10 cellular contexts compared by ENCODE assay signal in the genomic region with DNA sequence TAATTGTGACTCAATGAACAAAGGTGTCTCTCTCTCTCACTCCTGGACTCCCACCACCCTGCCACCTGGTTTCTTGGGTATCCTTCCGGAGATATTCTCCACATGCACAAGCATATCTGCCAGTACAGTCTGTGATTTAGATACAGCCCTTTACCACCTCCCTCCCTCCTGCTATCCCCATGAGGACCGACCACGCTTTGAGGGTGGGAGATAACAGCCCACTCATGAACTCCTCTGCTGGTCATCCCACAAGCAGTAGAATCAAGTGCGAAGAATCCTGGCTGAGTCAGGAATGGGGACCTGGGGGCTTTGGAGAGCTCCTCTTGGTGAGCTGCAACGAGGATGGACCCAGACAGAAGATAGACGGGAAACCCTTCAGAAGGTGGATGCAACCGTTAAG.
"Had no signal": no experiment of that assay in that cellular context is flagged by ENCODE, and none has a peak within 500 bp of the region (broad histone marks: within the 10 kb centered on the region; RNA-seq: fewer than 3 reads in every experiment).

No MANE protein-coding gene starts in this region.

- H3K9me3 Mint-ChIP-seq: H9, HFFc6, IgD-negative memory B cell had no signal

- H3K36me3 Mint-ChIP-seq: IgD-negative memory B cell had no signal

- H3K27ac Mint-ChIP-seq: GM23338, H9, HFFc6 had no signal

- H3K4me3 ChIP-seq: GM23338 had no signal

- ATAC-seq: GM23338, HepG2 had no signal

- FAIRE-seq: H1, H54, HepG2 had no signal

- H3K4me2 ChIP-seq: GM23338 had no signal

- DNase-seq: H9, HCEC 1CT, HFFc6, KBM-7 had no signal

- H3K4me3 Mint-ChIP-seq: GM23338, H9, HFFc6, IgD-negative memory B cell had no signal

- H3K27ac ChIP-seq: HL-60 had no signal
